12 cellular contexts compared by ENCODE assay signal in genomic region chr1:159076438-159076752, GRCh38. TPM values are rescaled to one million over a fixed set of nuclear protein-coding genes. Genes with fewer than 3 reads are reported as not detected.
DNase-seq lines count a peak whose midpoint lies in the region; ATAC-seq, FAIRE-seq and TF ChIP-seq lines count a peak whose summit lies in the region.
"Had no signal": no experiment of that assay in that cellular context is flagged by ENCODE, and none has a peak within 500 bp of the region (broad histone marks: within the 10 kb centered on the region; RNA-seq: fewer than 3 reads in every experiment).

No MANE protein-coding gene starts in this region.

- no peak for FAIRE-seq in HepG2 (lab: Jason Lieb, UNC)
- FAIRE-seq: colon had no signal

- TF ChIP-seq POLR2A in HepG2 (IDR thresholded peaks at IDR 0.05; ENCODE audit: insufficient read depth in 1 of 2, low read depth in 2 of 2, low read length in 2 of 2) (no peak), NB4 (IDR thresholded peaks at IDR 0.05; ENCODE audit: extremely low read depth, insufficient read length) (no peak)

- no peak for TF ChIP-seq RAD21 in liver (IDR thresholded peaks at IDR 0.05)
- TF ChIP-seq RAD21 in HepG2 (CRISPR knock-in tag; IDR thresholded peaks at IDR 0.05): no peak

- H2AFZ ChIP-seq in HepG2 (ENCODE audit: low read length): no peak overlapping the region

- H3K4me1 ChIP-seq in liver (ENCODE audit: control insufficient read depth in 4 of 4, insufficient read depth in 4 of 4, low read length in 3 of 4): peaks cover 0 to 3% (median 0%) of the 10 kb centered on the region in 4 donors
- H3K4me1 ChIP-seq in HepG2 (ENCODE audit: insufficient read depth, low read length): no peaks in the 10 kb centered on the region
- H3K4me1 ChIP-seq in effector memory CD4-positive, alpha-beta T cell (ENCODE audit: control insufficient read depth, insufficient read depth, low read length, poor library complexity, severe bottlenecking): peaks cover 16% of the 10 kb centered on the region
- H3K4me1 ChIP-seq: BE2C had no signal

- H3K4me2 ChIP-seq in HepG2 (ENCODE audit: low read depth, low read length): no peak overlapping the region

- in situ Hi-C loops in HepG2 (cut with HindIII; ENCODE audit: extremely low pct_ligation_motif_present, low pct_unique_long_range_greater_than_20kb): no loop called here

- no peaks in the 10 kb centered on the region for H4K20me1 ChIP-seq in HepG2 (ENCODE audit: insufficient read depth, low read length)

- CTCF ChIA-PET in HepG2 (lab: Yijun Ruan, JAX; ENCODE audit: low intra/inter-chr PET ratio, low total read pairs): no interaction called here

- H3K9ac ChIP-seq in liver (ENCODE audit: low read depth in 1 of 2, low read length in 2 of 2) (no peak overlapping the region), HepG2 (ENCODE audit: insufficient read depth, low read depth, low read length) (no peak overlapping the region)

- no peak for TF ChIP-seq EP300 in HepG2 (IDR thresholded peaks at IDR 0.05; ENCODE audit: low read depth in 2 of 2, low read length in 2 of 2)
- no peak for TF ChIP-seq EP300 in HepG2 (CRISPR knock-in tag; IDR thresholded peaks at IDR 0.05; ENCODE audit: borderline replicate concordance)

- POLR2A ChIA-PET in HepG2 (lab: Yijun Ruan, JAX): no interaction called here

- 63% methylated on average over 4 of the region's 4 CpGs for WGBS in liver
- WGBS in HepG2 (ENCODE audit: low lambda C conversion rate): 3% methylated on average over 4 of the region's 4 CpGs

- H3K27me3 ChIP-seq in liver (ENCODE audit: control insufficient read depth in 4 of 4, insufficient read depth in 4 of 4, low read length in 3 of 4) (no peaks in the 10 kb centered on the region), HepG2 (ENCODE audit: control insufficient read depth in 1 of 2, insufficient read depth in 2 of 2, low read length in 2 of 2) (no peaks in the 10 kb centered on the region; a peak in 1 of 5 replicates)
- H3K27me3 ChIP-seq in effector memory CD4-positive, alpha-beta T cell (replicated peaks; ENCODE audit: control insufficient read depth, insufficient read depth, low read length, poor library complexity, severe bottlenecking): no peaks in the 10 kb centered on the region
- H3K27me3 ChIP-seq: BE2C had no signal

- H3K4me3 ChIP-seq in liver (ENCODE audit: low read depth in 1 of 3, low read length in 3 of 3) (peak overlapping the region in 1 of 3 donors; percentile 8), HepG2 (replicated peaks in 1 of 3; ENCODE audit: insufficient read depth in 1 of 3, low read depth in 2 of 3, low read length in 3 of 3) (no peak overlapping the region), NB4 (ENCODE audit: low read depth, low read length) (peak overlapping the region; percentile 52)
- peak overlapping the region; percentile 53 for H3K4me3 ChIP-seq in effector memory CD4-positive, alpha-beta T cell (ENCODE audit: insufficient read depth, low read depth, low read length, poor library complexity, severe bottlenecking)

- H3K27ac ChIP-seq in liver (ENCODE audit: low read depth in 1 of 2, low read length in 2 of 2) (peak overlapping the region; percentile 39 to 73), HepG2 (ENCODE audit: extremely low read length, insufficient read depth, low read length) (no peak overlapping the region)
- H3K27ac ChIP-seq in effector memory CD4-positive, alpha-beta T cell (ENCODE audit: insufficient read depth, low read length, poor library complexity, severe bottlenecking): peak overlapping the region; percentile 84

- BruUV-seq in HepG2 (replicated peaks; lab: Mats Ljungman, UMichigan): no TSS peak

- TF ChIP-seq CTCF in liver (IDR thresholded peaks at IDR 0.05; ENCODE audit: low read depth, low read length, missing input control): no peak
- no peak for TF ChIP-seq CTCF in HepG2 (CRISPR knock-in tag; IDR thresholded peaks at IDR 0.05)
- no peak for TF ChIP-seq CTCF in NB4 (IDR thresholded peaks at IDR 0.05; ENCODE audit: low read depth, low read length)

- H3K36me3 ChIP-seq in liver (ENCODE audit: control insufficient read depth in 4 of 4, insufficient read depth in 3 of 4, low read depth in 1 of 4, low read length in 3 of 4) (no peaks in the 10 kb centered on the region), HepG2 (replicated peaks in 1 of 2; ENCODE audit: control insufficient read depth in 1 of 2, insufficient read depth in 2 of 2, low read length in 2 of 2) (no peaks in the 10 kb centered on the region)
- no peaks in the 10 kb centered on the region for H3K36me3 ChIP-seq in effector memory CD4-positive, alpha-beta T cell (ENCODE audit: control insufficient read depth, insufficient read depth, low read length)
- H3K36me3 ChIP-seq: BE2C had no signal

- intact Hi-C loops in HepG2 (cut with micrococcal nuclease; ENCODE audit: unreplicated experiment): no loop called here

- ATAC-seq in HepG2: no peak

- H3K79me2 ChIP-seq in HepG2 (ENCODE audit: insufficient read depth, low read length): no peaks in the 10 kb centered on the region

- H3K9me3 ChIP-seq in liver (ENCODE audit: control insufficient read depth in 4 of 4, low read length in 3 of 4) (no peaks in the 10 kb centered on the region), HepG2 (ENCODE audit: low read length) (no peaks in the 10 kb centered on the region)
- H3K9me3 ChIP-seq in effector memory CD4-positive, alpha-beta T cell (ENCODE audit: control insufficient read depth, low read length): no peaks in the 10 kb centered on the region
- H3K9me3 ChIP-seq: BE2C had no signal

- DNase-seq in HepG2 (ENCODE audit: low spot score) (no peak), NB4 (ENCODE audit: low read depth) (no peak), RPMI8226 (no peak), T-helper 9 cell (no peak), NAMALWA (ENCODE audit: low spot score) (no peak), nucleus accumbens (lab: John Stamatoyannopoulos, UW) (no peak)
- DNase-seq in effector memory CD4-positive, alpha-beta T cell: no peak
- DNase-seq: BE2C, glutamatergic neuron, NCI-H2081 treated with DMSO at 0.1 percent for 48 hours had no signal

TF ChIP-seq in liver, 16 proteins besides CTCF, POLR2A, EP300 and RAD21 (continues in another document):
- no peak for TF ChIP-seq ZBTB33 (IDR thresholded peaks at IDR 0.05)
- TF ChIP-seq GABPA (IDR thresholded peaks at IDR 0.05 in 1 of 2, conservative IDR thresholded peaks at IDR 0.05 in 1 of 2): no peak
- no peak for TF ChIP-seq YY1 (IDR thresholded peaks at IDR 0.05)

TF ChIP-seq in HepG2, 621 proteins besides CTCF, POLR2A, EP300 and RAD21 (continues in another document):
- TF ChIP-seq JUND (CRISPR knock-in tag; IDR thresholded peaks at IDR 0.05): no peak
- no peak for TF ChIP-seq RBAK (CRISPR knock-in tag; IDR thresholded peaks at IDR 0.05)
- no peak for TF ChIP-seq DZIP1 (CRISPR knock-in tag; IDR thresholded peaks at IDR 0.05)
- no peak for TF ChIP-seq MXD4 (CRISPR knock-in tag; IDR thresholded peaks at IDR 0.05)
- no peak for TF ChIP-seq HNRNPH1 (optimal IDR thresholded peaks at IDR 0.05; ENCODE audit: low read depth, low read length)
- TF ChIP-seq ZNF563 (CRISPR knock-in tag; IDR thresholded peaks at IDR 0.05): no peak
- TF ChIP-seq GPN1 (CRISPR knock-in tag; IDR thresholded peaks at IDR 0.05; ENCODE audit: borderline replicate concordance): no peak

RNA-seq across cellular contexts. Expression of gene AIM2, which starts 0.2 kb away (rescaled TPM):
- total RNA-seq in liver: under 1 TPM; 0.28 to 0.42 TPM
- polyA plus RNA-seq in liver: under 1 TPM; 0.28 to 0.33 TPM
- not detected in 2 replicates for total RNA-seq in HepG2 (2016; rRNA removed; fragmentation: Illumina TruSeq; extraction: Trizol)
- not detected in 2 replicates for total RNA-seq in HepG2 (2016; cell fraction: cytosol; rRNA removed; fragmentation: Illumina TruSeq; extraction: Trizol; ENCODE audit: low read depth)
- not detected in 2 replicates for total RNA-seq in HepG2 (2016; cell fraction: insoluble cytoplasmic fraction; rRNA removed; fragmentation: Illumina TruSeq; extraction: Trizol)
- total RNA-seq in HepG2 (2016; cell fraction: membrane; rRNA removed; fragmentation: Illumina TruSeq; extraction: Trizol): not detected in 2 replicates
- total RNA-seq in HepG2 (2016; cell fraction: nucleus; rRNA removed; fragmentation: Illumina TruSeq; extraction: Trizol): not detected in 2 replicates
- not detected in 2 replicates for polyA plus RNA-seq in HepG2 (2011; rRNA removed)
- not detected in 2 replicates for polyA plus RNA-seq in HepG2 (2011; cell fraction: cytosol; rRNA removed)
- polyA plus RNA-seq in HepG2 (2011; cell fraction: nucleus; rRNA removed): not detected in 2 replicates
- not detected in 2 replicates for polyA plus RNA-seq in HepG2 (2012)
- polyA plus RNA-seq in HepG2 (2016; cell fraction: cytosol; fragmentation: Illumina TruSeq; extraction: Trizol; ENCODE audit: low read depth): not detected in 2 replicates
- polyA plus RNA-seq in HepG2 (2016; cell fraction: insoluble cytoplasmic fraction; fragmentation: Illumina TruSeq; extraction: Trizol; ENCODE audit: low read depth): not detected in 2 replicates
- not detected in 2 replicates for polyA plus RNA-seq in HepG2 (2016; cell fraction: membrane; fragmentation: Illumina TruSeq; extraction: Trizol; ENCODE audit: low read depth)
- polyA plus RNA-seq in HepG2 (2016; cell fraction: nucleus; fragmentation: Illumina TruSeq; extraction: Trizol; ENCODE audit: insufficient read depth, low read depth): not detected in 2 replicates
- not detected in 2 replicates for polyA minus RNA-seq in HepG2 (2011; rRNA and poly(A)+ RNA removed; ENCODE audit: low replicate concordance)
- not detected in 2 replicates for polyA minus RNA-seq in HepG2 (2011; cell fraction: cytosol; rRNA and poly(A)+ RNA removed)
- polyA minus RNA-seq in HepG2 (2011; cell fraction: nucleus; rRNA and poly(A)+ RNA removed): not detected in 2 replicates

Comparison
In these comparisons a context has a peak if more than half of its experiments do, and no peak if none do; other contexts are left out.
1. H3K4me3 ChIP-seq: peak in NB4 (single experiment) and effector memory CD4-positive, alpha-beta T cell (single experiment); none in HepG2 (0 of 3).